In the genomic region with DNA sequence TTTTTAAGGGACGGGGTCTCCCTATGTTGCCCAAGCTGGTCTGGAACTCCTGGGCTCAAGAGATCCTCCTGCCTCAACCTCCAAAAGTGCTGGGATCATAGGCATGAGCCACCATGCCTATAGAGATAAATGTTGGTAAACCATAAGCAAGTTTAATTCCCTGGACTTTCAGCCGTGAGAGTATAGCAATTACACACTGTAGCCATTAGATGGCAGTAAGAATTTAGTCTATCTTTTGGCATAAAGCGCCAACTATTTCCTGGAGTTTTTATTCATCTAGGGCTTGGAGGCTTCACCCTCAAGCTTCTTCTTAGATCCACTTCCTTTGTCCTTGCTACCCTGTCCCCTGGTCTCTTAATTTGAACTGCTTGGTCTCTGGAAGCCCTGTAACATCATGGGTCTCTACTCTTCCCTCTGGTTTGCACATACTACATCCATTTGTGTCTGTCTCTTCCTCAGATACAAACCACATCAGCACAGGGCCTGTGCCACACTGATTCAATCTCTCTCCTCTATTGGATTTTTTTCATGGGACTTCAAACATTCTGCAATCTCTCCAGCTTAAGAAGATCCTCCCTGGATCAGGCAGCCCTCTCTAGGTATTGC, we compare ENCODE assay signal across 8 cellular contexts. TPM values are rescaled to one million over a fixed set of nuclear protein-coding genes. Genes with fewer than 3 reads are reported as not detected.
DNase-seq lines count a peak whose midpoint lies in the region; ATAC-seq, FAIRE-seq and TF ChIP-seq lines count a peak whose summit lies in the region.

No MANE protein-coding gene starts in this region.

- no peak overlapping the region for H3K4me3 ChIP-seq in HUES6 (ENCODE audit: low read depth, low read length)
- no peak overlapping the region for H3K4me3 ChIP-seq in dorsolateral prefrontal cortex

- H3K9me3 Mint-ChIP-seq in activated T-cell treated with anti-CD3 and anti-CD28 coated beads, Interleukin-2, amount 50 U/mL, for 4 hours: peaks cover 3% of the 10 kb centered on the region
- H3K9me3 Mint-ChIP-seq in activated T-cell treated with anti-CD3 and anti-CD28 coated beads, Interleukin-2, amount 50 U/mL, for 24 hours: no peaks in the 10 kb centered on the region

- peak overlapping the region; percentile 64 for H3K9ac ChIP-seq in HUES6 (ENCODE audit: low read length)

- H3K4me3 Mint-ChIP-seq in activated T-cell treated with anti-CD3 and anti-CD28 coated beads, Interleukin-2, amount 50 U/mL, for 4 hours: no peak overlapping the region
- H3K4me3 Mint-ChIP-seq in activated T-cell treated with anti-CD3 and anti-CD28 coated beads, Interleukin-2, amount 50 U/mL, for 24 hours: no peak overlapping the region

- TF ChIP-seq CTCF in dorsolateral prefrontal cortex (IDR thresholded peaks at IDR 0.05 in 54 of 56, conservative IDR thresholded peaks at IDR 0.05 in 2 of 56; ENCODE audit: low read depth in 1 of 56, partially characterized antibody in 56 of 56): peak; percentile 41 to 86 (median 72)

- H3K9me3 ChIP-seq in HUES6 (ENCODE audit: control insufficient read depth, insufficient read depth, low read depth, low read length): no peaks in the 10 kb centered on the region

- H3K27me3 Mint-ChIP-seq in activated T-cell treated with anti-CD3 and anti-CD28 coated beads, Interleukin-2, amount 50 U/mL, for 4 hours (ENCODE audit: low read depth): peaks cover 3% of the 10 kb centered on the region
- H3K27me3 Mint-ChIP-seq in activated T-cell treated with anti-CD3 and anti-CD28 coated beads, Interleukin-2, amount 50 U/mL, for 24 hours: peaks cover 8% of the 10 kb centered on the region

- peak; percentile 30 for FAIRE-seq in RCC 7860 (lab: Jason Lieb, UNC)

- no peaks in the 10 kb centered on the region for H3K27me3 ChIP-seq in HUES6 (ENCODE audit: control insufficient read depth, insufficient read depth, low read length)
- no peaks in the 10 kb centered on the region for H3K27me3 ChIP-seq in dorsolateral prefrontal cortex

- H3K27ac Mint-ChIP-seq in activated T-cell treated with anti-CD3 and anti-CD28 coated beads, Interleukin-2, amount 50 U/mL, for 24 hours: no peak overlapping the region

- DNase-seq in activated T-cell treated with anti-CD3 and anti-CD28 coated beads, Interleukin-2, amount 50 U/mL, for 4 hours: no peak
- no peak for DNase-seq in activated T-cell treated with anti-CD3 and anti-CD28 coated beads, Interleukin-2, amount 50 U/mL, for 24 hours
- peak; percentile 50 for DNase-seq in RCC 7860 (ENCODE audit: low spot score)
- no peak for DNase-seq in dorsolateral prefrontal cortex
- DNase-seq in midbrain (lab: John Stamatoyannopoulos, UW): peak; percentile 59
- no peak for DNase-seq in UCSD-AML1 (lab: John Stamatoyannopoulos, UW; ENCODE audit: unreplicated experiment)

- ATAC-seq in activated T-cell treated with anti-CD3 and anti-CD28 coated beads, Interleukin-2, amount 50 U/mL, for 4 hours: peak; percentile 58 to 76
- peak; percentile 62 for ATAC-seq in GM21717 (IDR thresholded peaks at IDR 0.05; ENCODE audit: unreplicated experiment)

- peaks cover 5% of the 10 kb centered on the region for H3K4me1 Mint-ChIP-seq in activated T-cell treated with anti-CD3 and anti-CD28 coated beads, Interleukin-2, amount 50 U/mL, for 4 hours (ENCODE audit: low read depth)
- H3K4me1 Mint-ChIP-seq in activated T-cell treated with anti-CD3 and anti-CD28 coated beads, Interleukin-2, amount 50 U/mL, for 24 hours (ENCODE audit: low read depth): peaks cover 4% of the 10 kb centered on the region

- no peaks in the 10 kb centered on the region for H3K36me3 Mint-ChIP-seq in activated T-cell treated with anti-CD3 and anti-CD28 coated beads, Interleukin-2, amount 50 U/mL, for 4 hours (ENCODE audit: insufficient read depth)
- H3K36me3 Mint-ChIP-seq in activated T-cell treated with anti-CD3 and anti-CD28 coated beads, Interleukin-2, amount 50 U/mL, for 24 hours (ENCODE audit: low read depth): no peaks in the 10 kb centered on the region

- no peaks in the 10 kb centered on the region for H3K36me3 ChIP-seq in HUES6 (ENCODE audit: control insufficient read depth, insufficient read depth, low read length)

- H3K4me1 ChIP-seq in HUES6 (ENCODE audit: control insufficient read depth, insufficient read depth, low read length): peaks cover 20% of the 10 kb centered on the region

- intact Hi-C loops in dorsolateral prefrontal cortex (cut with DNase I): loop anchor here (1.0 to 10.0 kb wide), 4 partner anchors 93 to 206 kb away; a partner anchor contains a TSS

- no peak overlapping the region for H3K27ac ChIP-seq in HUES6 (ENCODE audit: low read depth, low read length)
- H3K27ac ChIP-seq in dorsolateral prefrontal cortex: peak overlapping the region in 1 of 59 donors; percentile 46

RNA-seq across cellular contexts. Expression of a gene that starts 38.2 kb away (rescaled TPM):
- not detected for total RNA-seq in activated T-cell treated with anti-CD3 and anti-CD28 coated beads, Interleukin-2, amount 50 U/mL, for 4 hours
- total RNA-seq in dorsolateral prefrontal cortex: not detected

RNA-seq across cellular contexts. Expression of a gene that starts 48.7 kb away (rescaled TPM):
- not detected for total RNA-seq in activated T-cell treated with anti-CD3 and anti-CD28 coated beads, Interleukin-2, amount 50 U/mL, for 4 hours
- not detected for total RNA-seq in dorsolateral prefrontal cortex

Comparison
In these comparisons a context has a peak if more than half of its experiments do, and no peak if none do; other contexts are left out.
1. DNase-seq: peak in RCC 7860 (single experiment) and midbrain (single experiment); none in activated T-cell treated with anti-CD3 and anti-CD28 coated beads, Interleukin-2, amount 50 U/mL, for 4 hours (single experiment), activated T-cell treated with anti-CD3 and anti-CD28 coated beads, Interleukin-2, amount 50 U/mL, for 24 hours (single experiment), dorsolateral prefrontal cortex (0 of 10) and UCSD-AML1 (single experiment).